8 cellular contexts compared by ENCODE assay signal in genomic region chr19:14347999-14348889, GRCh38. TPM values are rescaled to one million over a fixed set of nuclear protein-coding genes. Genes with fewer than 3 reads are reported as not detected.
DNase-seq lines count a peak whose midpoint lies in the region; ATAC-seq, FAIRE-seq and TF ChIP-seq lines count a peak whose summit lies in the region.

No MANE protein-coding gene starts in this region.

- H3K4me3 ChIP-seq in GM12875 (ENCODE audit: low read depth, low read length) (peak overlapping the region; percentile 23), NT2/D1 (ENCODE audit: insufficient read length, low read depth) (peak overlapping the region; percentile 18), fibroblast of pulmonary artery (replicated peaks; ENCODE audit: low read depth, low read length) (peak overlapping the region; percentile 38)

- H3K4me1 Mint-ChIP-seq in activated T-helper 17 cell treated with anti-CD3 and anti-CD28 coated beads, Interleukin-2, amount 50 U/mL, for 72 hours = peaks cover 10% of the 10 kb centered on the region

- H3K9me3 ChIP-seq in NT2/D1 (ENCODE audit: insufficient read depth, low read length) = no peaks in the 10 kb centered on the region

- H3K9me3 Mint-ChIP-seq in activated T-helper 17 cell treated with anti-CD3 and anti-CD28 coated beads, Interleukin-2, amount 50 U/mL, for 72 hours = no peaks in the 10 kb centered on the region

- H3K36me3 ChIP-seq in NT2/D1 (ENCODE audit: insufficient read depth, insufficient read length, low read length) = no peaks in the 10 kb centered on the region

- H3K27me3 ChIP-seq in NT2/D1 (ENCODE audit: insufficient read depth, insufficient read length) = no peaks in the 10 kb centered on the region

- H3K9ac ChIP-seq in NT2/D1 (ENCODE audit: insufficient read length, low read depth) = peak overlapping the region; percentile 70

- TF ChIP-seq CTCF in 22Rv1 (IDR thresholded peaks at IDR 0.05) (peak; percentile 98), GM12875 (IDR thresholded peaks at IDR 0.05; ENCODE audit: borderline replicate concordance, insufficient read depth, low read depth, low read length) (peak; percentile 98), fibroblast of pulmonary artery (IDR thresholded peaks at IDR 0.05; ENCODE audit: low read length, missing control alignments) (peak; percentile 92)

- H3K4me1 ChIP-seq in NT2/D1 (ENCODE audit: insufficient read depth, insufficient read length) = peaks cover 13% of the 10 kb centered on the region

- no peak overlapping the region for H3K27ac ChIP-seq in 22Rv1

- H3K27ac Mint-ChIP-seq in activated T-helper 17 cell treated with anti-CD3 and anti-CD28 coated beads, Interleukin-2, amount 50 U/mL, for 72 hours = peak overlapping the region; percentile 69

- no peaks in the 10 kb centered on the region for H3K36me3 Mint-ChIP-seq in activated T-helper 17 cell treated with anti-CD3 and anti-CD28 coated beads, Interleukin-2, amount 50 U/mL, for 72 hours (ENCODE audit: low read depth)

- H3K27me3 Mint-ChIP-seq in activated T-helper 17 cell treated with anti-CD3 and anti-CD28 coated beads, Interleukin-2, amount 50 U/mL, for 72 hours = no peaks in the 10 kb centered on the region

- H3K4me3 Mint-ChIP-seq in activated T-helper 17 cell treated with anti-CD3 and anti-CD28 coated beads, Interleukin-2, amount 50 U/mL, for 72 hours = peak overlapping the region; percentile 53

- no peak for DNase-seq in NT2/D1 (ENCODE audit: low read depth, low spot score)
- DNase-seq in fibroblast of pulmonary artery (ENCODE audit: low read depth) = peak; percentile 59
- DNase-seq in nucleus accumbens (lab: John Stamatoyannopoulos, UW) = peak in 38 of 56 donors; percentile 2 to 64 (median 24)
- peak; percentile 68 for DNase-seq in urothelium cell line (ENCODE audit: low spot score)
- no peak for DNase-seq in NCI-H187 treated with DMSO at 0.1 percent for 48 hours (lab: John Stamatoyannopoulos, UW)

- ATAC-seq in activated T-helper 17 cell treated with anti-CD3 and anti-CD28 coated beads, Interleukin-2, amount 50 U/mL, for 72 hours (replicated peaks) = peak; percentile 49

- no peak for FAIRE-seq in urothelium cell line (lab: Jason Lieb, UNC)

RNA-seq across cellular contexts. Expression of gene ADGRE5, which starts 33.0 kb away (rescaled TPM):
- 100 to 1,000 TPM; 184 to 261 TPM for total RNA-seq in activated T-helper 17 cell treated with anti-CD3 and anti-CD28 coated beads, Interleukin-2, amount 50 U/mL, for 72 hours

Comparison
In these comparisons a context has a peak if more than half of its experiments do, and no peak if none do; other contexts are left out.
1. DNase-seq: peak in fibroblast of pulmonary artery (single experiment), nucleus accumbens (38 of 56) and urothelium cell line (single experiment); none in NT2/D1 (single experiment) and NCI-H187 treated with DMSO at 0.1 percent for 48 hours (single experiment).
2. Peak in every context shown above with its lines, with median percentiles within 50 percentile points of each other: CTCF ChIP-seq and H3K4me3 ChIP-seq.